20 cellular contexts compared by ENCODE assay signal in genomic region chr10:25028711-25029110, GRCh38. TPM values are rescaled to one million over a fixed set of nuclear protein-coding genes. Genes with fewer than 3 reads are reported as not detected.
DNase-seq lines count a peak whose midpoint lies in the region; FAIRE-seq and TF ChIP-seq lines count a peak whose summit lies in the region.
"Had no signal": no experiment of that assay in that cellular context is flagged by ENCODE, and none has a peak within 500 bp of the region (broad histone marks: within the 10 kb centered on the region; RNA-seq: fewer than 3 reads in every experiment).

No MANE protein-coding gene starts in this region.

- H3K36me3 Mint-ChIP-seq in Caco-2 (ENCODE audit: insufficient read depth, unreplicated experiment) (no peaks in the 10 kb centered on the region), astrocyte (ENCODE audit: low read depth, unreplicated experiment) (no peaks in the 10 kb centered on the region), osteocyte (ENCODE audit: unreplicated experiment) (peaks cover 7% of the 10 kb centered on the region)

- intact Hi-C loops in Caco-2 (cut with micrococcal nuclease; ENCODE audit: unreplicated experiment): no loop called here

- H3K9me3 ChIP-seq in Caco-2 (no peaks in the 10 kb centered on the region), astrocyte (ENCODE audit: insufficient read depth, low read depth, low read length) (no peaks in the 10 kb centered on the region)
- H3K9me3 ChIP-seq: A549; BLaER1 treated with 17β-estradiol and CSF1 and Interleukin-3, amounts not matched to agents 10 nM and 100 nM had no signal

- H3K4me3 Mint-ChIP-seq in Caco-2 (ENCODE audit: unreplicated experiment) (no peak overlapping the region), astrocyte (ENCODE audit: unreplicated experiment) (no peak overlapping the region), osteocyte (ENCODE audit: unreplicated experiment) (no peak overlapping the region)
- H3K4me3 Mint-ChIP-seq: CD8-positive, alpha-beta T cell had no signal

- POLR2A ChIA-PET in Caco-2 (lab: Charles Lee): no interaction called here

- CTCF ChIA-PET in Caco-2 (lab: Charles Lee): interaction anchor here (1.0 to 1.1 kb wide), 3 partner anchors 51 to 198 kb away, joined by 3 to 5 read pairs (median 4); no protein-coding TSS in a partner anchor

- H2AFZ ChIP-seq in astrocyte (ENCODE audit: low read depth, low read length): no peak overlapping the region

- H3K27me3 Mint-ChIP-seq in Caco-2 (ENCODE audit: insufficient read depth, unreplicated experiment) (no peaks in the 10 kb centered on the region), astrocyte (ENCODE audit: low read depth, unreplicated experiment) (no peaks in the 10 kb centered on the region), osteocyte (ENCODE audit: unreplicated experiment) (no peaks in the 10 kb centered on the region)

- TF ChIP-seq CTCF in Caco-2 (IDR thresholded peaks at IDR 0.05; ENCODE audit: insufficient read depth in 1 of 2, low read depth in 1 of 2, low read length in 1 of 2, severe bottlenecking in 1 of 2, unreplicated experiment in 1 of 2): no peak
- TF ChIP-seq CTCF in astrocyte (IDR thresholded peaks at IDR 0.05; ENCODE audit: insufficient read depth, low read depth, low read length): no peak
- TF ChIP-seq CTCF in osteocyte (IDR thresholded peaks at IDR 0.05): no peak

- no TSS peak for BruUV-seq in Caco-2 (replicated peaks; lab: Mats Ljungman, UMichigan)

- H3K27ac Mint-ChIP-seq in Caco-2 (ENCODE audit: unreplicated experiment): peak overlapping the region; percentile 3
- no peak overlapping the region for H3K27ac Mint-ChIP-seq in astrocyte (ENCODE audit: unreplicated experiment)
- H3K27ac Mint-ChIP-seq in osteocyte (ENCODE audit: unreplicated experiment): no peak overlapping the region
- H3K27ac Mint-ChIP-seq: CD8-positive, alpha-beta T cell had no signal

- H3K27me3 ChIP-seq in Caco-2 (replicated peaks; ENCODE audit: control insufficient read depth, insufficient read depth, low read length) (no peaks in the 10 kb centered on the region), astrocyte (ENCODE audit: insufficient read depth, low read length) (no peaks in the 10 kb centered on the region)
- H3K27me3 ChIP-seq: BLaER1 treated with 17β-estradiol and CSF1 and Interleukin-3, amounts not matched to agents 10 nM and 100 nM had no signal

- H3K27ac ChIP-seq in astrocyte (ENCODE audit: low read depth, low read length): no peak overlapping the region
- H3K27ac ChIP-seq: A549; BLaER1 treated with 17β-estradiol and CSF1 and Interleukin-3, amounts not matched to agents 10 nM and 100 nM had no signal

- H3K9me3 Mint-ChIP-seq in Caco-2 (ENCODE audit: unreplicated experiment): no peaks in the 10 kb centered on the region
- H3K9me3 Mint-ChIP-seq in astrocyte (ENCODE audit: unreplicated experiment): peaks cover 3% of the 10 kb centered on the region
- peaks cover 4% of the 10 kb centered on the region for H3K9me3 Mint-ChIP-seq in osteocyte (ENCODE audit: unreplicated experiment)

- no peak overlapping the region for H3K4me2 ChIP-seq in astrocyte (ENCODE audit: low read length)
- H3K4me2 ChIP-seq: A549; BLaER1 treated with 17β-estradiol and CSF1 and Interleukin-3, amounts not matched to agents 10 nM and 100 nM had no signal

- H3K9ac ChIP-seq in astrocyte (ENCODE audit: low read length): no peak overlapping the region
- H3K9ac ChIP-seq: BLaER1 treated with 17β-estradiol and CSF1 and Interleukin-3, amounts not matched to agents 10 nM and 100 nM had no signal

- FAIRE-seq in astrocyte (lab: Jason Lieb, UNC): peak; percentile 50
- FAIRE-seq: GM12878, GM18507, H1 had no signal

- H3K4me1 ChIP-seq in Caco-2 (no peaks in the 10 kb centered on the region), astrocyte (ENCODE audit: insufficient read depth, low read length) (no peaks in the 10 kb centered on the region)
- H3K4me1 ChIP-seq: A549 had no signal

- no peak for DNase-seq in Caco-2
- DNase-seq in HCEC 1CT: peak; percentile 44
- peak; percentile 33 for DNase-seq in astrocyte (ENCODE audit: low read depth)
- DNase-seq in kidney tubule cell (ENCODE audit: low spot score): peak; percentile 54
- no peak for DNase-seq in COLO668 (lab: John Stamatoyannopoulos, UW; ENCODE audit: unreplicated experiment)
- DNase-seq in NCI-H2081 (lab: John Stamatoyannopoulos, UW): no peak
- DNase-seq in osteocyte (ENCODE audit: extremely low spot score, unreplicated experiment): no peak
- DNase-seq: CD8-positive, alpha-beta T cell; DMS79 treated with DMSO at 0.1 percent for 48 hours; GDM1; KG1; MV-4-11; NCI-H1694 treated with DMSO at 0.1 percent for 48 hours; NCI-H345; NCI-H524 treated with DMSO at 0.1 percent for 48 hours had no signal

- H3K4me1 Mint-ChIP-seq in Caco-2 (ENCODE audit: low read depth, unreplicated experiment) (no peaks in the 10 kb centered on the region), astrocyte (ENCODE audit: low read depth, unreplicated experiment) (no peaks in the 10 kb centered on the region), osteocyte (ENCODE audit: unreplicated experiment) (peaks cover 31% of the 10 kb centered on the region)

- no peaks in the 10 kb centered on the region for H3K79me2 ChIP-seq in astrocyte (ENCODE audit: insufficient read depth, low read length)

- H3K36me3 ChIP-seq in Caco-2 (ENCODE audit: control insufficient read depth, insufficient read depth, low read length) (no peaks in the 10 kb centered on the region), astrocyte (ENCODE audit: insufficient read depth, low read length) (no peaks in the 10 kb centered on the region)
- H3K36me3 ChIP-seq: BLaER1 treated with 17β-estradiol and CSF1 and Interleukin-3, amounts not matched to agents 10 nM and 100 nM had no signal

- no peak overlapping the region for H3K4me3 ChIP-seq in Caco-2 (ENCODE audit: low read depth, low read length)
- H3K4me3 ChIP-seq in astrocyte (ENCODE audit: insufficient read depth, low read depth, low read length): no peak overlapping the region
- H3K4me3 ChIP-seq: A549; BLaER1 treated with 17β-estradiol and CSF1 and Interleukin-3, amounts not matched to agents 10 nM and 100 nM; GM12878 had no signal

- H4K20me1 ChIP-seq in astrocyte (ENCODE audit: insufficient read depth, low read length): no peaks in the 10 kb centered on the region
- H4K20me1 ChIP-seq: BLaER1 treated with 17β-estradiol and CSF1 and Interleukin-3, amounts not matched to agents 10 nM and 100 nM had no signal

RNA-seq across cellular contexts. Expression of gene THNSL1, which starts 12.3 kb away (rescaled TPM):
- total RNA-seq in Caco-2 (2022) (6.3 and 6.8 TPM in 2 replicates), astrocyte (2.7 and 3.1 TPM in 2 replicates), osteocyte (4.4 and 5.0 TPM in 2 replicates)

RNA-seq across cellular contexts. Expression of gene ENKUR, which starts 12.8 kb away (rescaled TPM):
- total RNA-seq in Caco-2 (2022): 0.72 and 0.77 TPM in 2 replicates
- total RNA-seq in astrocyte: 0.22 and 0.34 TPM in 2 replicates
- total RNA-seq in osteocyte: 0.62 and 1.6 TPM in 2 replicates
- total RNA-seq: CD8-positive, alpha-beta T cell; GM12878; H1 had no signal

Comparison
In these comparisons a context has a peak if more than half of its experiments do, and no peak if none do; other contexts are left out.
1. DNase-seq: peak in HCEC 1CT (single experiment), astrocyte (single experiment) and kidney tubule cell (single experiment); none in Caco-2 (0 of 2), COLO668 (single experiment), NCI-H2081 (0 of 2) and osteocyte (single experiment).